8 cellular contexts compared by ENCODE assay signal in the genomic region with DNA sequence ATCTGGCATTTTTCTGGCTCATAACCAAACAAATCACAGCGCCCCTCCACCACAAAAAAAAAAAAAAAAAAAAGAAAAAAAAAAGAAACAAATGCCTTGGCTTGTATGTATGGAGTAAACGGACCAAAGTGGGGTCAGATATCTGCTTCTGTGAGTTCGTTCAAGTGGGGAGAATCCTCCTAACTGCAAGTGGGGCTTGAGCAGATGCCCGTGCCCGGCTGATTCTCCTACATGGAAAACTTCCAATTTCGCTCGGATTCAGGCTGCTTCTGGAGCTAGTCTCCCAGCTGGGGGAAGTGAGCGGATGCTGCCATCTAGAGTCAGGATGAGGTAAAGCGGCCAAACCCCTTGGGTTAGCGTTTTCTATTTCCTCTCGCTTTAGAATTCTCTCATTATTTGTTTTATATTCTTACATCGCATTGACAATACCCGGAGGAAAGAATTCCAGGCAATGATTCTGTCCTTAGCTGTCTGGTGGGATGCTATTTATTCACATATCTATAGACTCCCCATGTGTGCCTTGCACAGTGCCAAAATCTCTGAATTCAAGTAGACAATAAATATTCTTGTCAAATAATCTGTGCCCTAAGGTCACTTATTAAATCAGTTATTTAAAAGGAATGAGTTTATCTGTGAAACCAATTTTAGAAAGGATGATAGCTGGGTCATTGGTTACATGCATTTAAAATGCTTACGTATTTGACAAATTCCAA.
DNase-seq lines count a peak whose midpoint lies in the region; ATAC-seq and TF ChIP-seq lines count a peak whose summit lies in the region.

No MANE protein-coding gene starts in this region.

- no peaks in the 10 kb centered on the region for H3K27me3 ChIP-seq in HAP-1 (ENCODE audit: low read depth)
- no peaks in the 10 kb centered on the region; the same call in 1 of the 2 replicates for H3K27me3 ChIP-seq in MM.1S (replicated peaks; ENCODE audit: insufficient read depth, low read length)
- H3K27me3 ChIP-seq in prostate gland (replicated peaks; ENCODE audit: insufficient read depth) = no peaks in the 10 kb centered on the region
- no peaks in the 10 kb centered on the region for H3K27me3 ChIP-seq in aorta (ENCODE audit: control insufficient read depth in 1 of 2, insufficient read depth in 2 of 2, low read length in 1 of 2)

- 7% methylated on average over 14 of the region's 14 CpGs for WGBS in prostate gland
- 7% methylated on average over 14 of the region's 14 CpGs for WGBS in aorta, 2 donors

- H3K9me2 ChIP-seq in MM.1S (replicated peaks; ENCODE audit: insufficient read depth, low read length) = no peaks in the 10 kb centered on the region

- H3K9ac ChIP-seq in MM.1S (ENCODE audit: low read length) = peak overlapping the region; percentile 40; the same call in 1 of the 2 replicates

- in situ Hi-C loops in HAP-1 (cut with MboI; ENCODE audit: low sequenced_read_pairs) = no loop called here

- H2AFZ ChIP-seq in MM.1S (ENCODE audit: low read length) = peak overlapping the region; percentile 75

- ATAC-seq in SK-N-SH treated with all-trans-retinoic acid at 6 μM for 48 hours (peak; percentile 91), left cardiac atrium (peak; percentile 82 to 87), aorta (ENCODE audit: low FRiP score) (peak; percentile 88)

- H3K4me3 ChIP-seq in HAP-1 (no peak overlapping the region), MM.1S (ENCODE audit: low read length) (peak overlapping the region; percentile 67), prostate gland (no peak overlapping the region), aorta (ENCODE audit: low read length in 2 of 2) (peak overlapping the region; percentile 18 to 67)

- TF ChIP-seq CTCF in MM.1S (IDR thresholded peaks at IDR 0.05; ENCODE audit: low read length) (peak; percentile 81), prostate gland (IDR thresholded peaks at IDR 0.05) (peak; percentile 73 to 91 (median 83))

- intact Hi-C loops in left cardiac atrium (cut with DNase I) = loop anchor here (5.0 to 10.0 kb wide), 2 partner anchors 475 to 478 kb away; no protein-coding TSS in a partner anchor
- intact Hi-C loops in prostate gland (cut with DNase I) = loop anchor here (5.0 kb wide), 2 partner anchors 40 to 475 kb away; no protein-coding TSS in a partner anchor
- intact Hi-C loops in aorta (cut with DNase I) = loop anchor here (5.0 kb wide), 2 partner anchors 40 to 475 kb away; no protein-coding TSS in a partner anchor

- DNase-seq in GDM1 (lab: John Stamatoyannopoulos, UW) = peak; percentile 19
- DNase-seq in HAP-1 (ENCODE audit: low spot score in 2 of 2) = peak; percentile 63 to 78
- peak; percentile 64 for DNase-seq in MM.1S
- DNase-seq in activated naive CD8-positive, alpha-beta T cell treated with anti-CD3 and anti-CD28 coated beads, Interleukin-2, amount 50 U/mL, for 16 hours (ENCODE audit: low read depth, low spot score) = peak; percentile 21
- peak; percentile 71 for DNase-seq in left cardiac atrium
- DNase-seq in prostate gland (ENCODE audit: low spot score) = peak; percentile 79
- peak; percentile 79 to 88 for DNase-seq in aorta

- TF ChIP-seq POLR2A in prostate gland (IDR thresholded peaks at IDR 0.05) = no peak

- H3F3A ChIP-seq in MM.1S (ENCODE audit: insufficient read depth, low read length) = no peaks in the 10 kb centered on the region

- H3K27ac ChIP-seq in MM.1S (ENCODE audit: low read length) = no peak overlapping the region
- no peak overlapping the region for H3K27ac ChIP-seq in prostate gland
- H3K27ac ChIP-seq in aorta (ENCODE audit: low read depth in 1 of 2, low read length in 2 of 2) = no peak overlapping the region

- no peaks in the 10 kb centered on the region for H4K20me1 ChIP-seq in MM.1S (ENCODE audit: insufficient read depth, low read length)

- H3K4me1 ChIP-seq in HAP-1 (no peaks in the 10 kb centered on the region), MM.1S (ENCODE audit: low read length) (no peaks in the 10 kb centered on the region), prostate gland (replicated peaks) (no peaks in the 10 kb centered on the region), aorta (ENCODE audit: control insufficient read depth in 1 of 2, insufficient read depth in 2 of 2, low read length in 2 of 2) (no peaks in the 10 kb centered on the region)

- H3K9me3 ChIP-seq in HAP-1 (no peaks in the 10 kb centered on the region), MM.1S (replicated peaks; ENCODE audit: insufficient read depth, low read length) (no peaks in the 10 kb centered on the region), prostate gland (no peaks in the 10 kb centered on the region), aorta (ENCODE audit: control insufficient read depth, low read length) (no peaks in the 10 kb centered on the region)

- no peaks in the 10 kb centered on the region for H3K36me3 ChIP-seq in HAP-1 (replicated peaks)
- H3K36me3 ChIP-seq in MM.1S (replicated peaks; ENCODE audit: insufficient read depth, low read length) = no peaks in the 10 kb centered on the region
- no peaks in the 10 kb centered on the region for H3K36me3 ChIP-seq in prostate gland
- no peaks in the 10 kb centered on the region for H3K36me3 ChIP-seq in aorta (ENCODE audit: control insufficient read depth in 1 of 2, insufficient read depth in 2 of 2, low read length in 1 of 2)

- peak overlapping the region; percentile 65 for H3K4me2 ChIP-seq in MM.1S (ENCODE audit: low read depth, low read length)

- no peaks in the 10 kb centered on the region for H3K79me2 ChIP-seq in MM.1S (ENCODE audit: low read length)

TF ChIP-seq in SK-N-SH treated with all-trans-retinoic acid at 6 μM for 48 hours, 23 proteins besides CTCF, POLR2A, EP300 and RAD21:
- no peak for TF ChIP-seq SNAI2 (CRISPR knock-in tag; IDR thresholded peaks at IDR 0.05)
- TF ChIP-seq ZFP3 (CRISPR knock-in tag; IDR thresholded peaks at IDR 0.05) = no peak
- TF ChIP-seq, protein P1, sequence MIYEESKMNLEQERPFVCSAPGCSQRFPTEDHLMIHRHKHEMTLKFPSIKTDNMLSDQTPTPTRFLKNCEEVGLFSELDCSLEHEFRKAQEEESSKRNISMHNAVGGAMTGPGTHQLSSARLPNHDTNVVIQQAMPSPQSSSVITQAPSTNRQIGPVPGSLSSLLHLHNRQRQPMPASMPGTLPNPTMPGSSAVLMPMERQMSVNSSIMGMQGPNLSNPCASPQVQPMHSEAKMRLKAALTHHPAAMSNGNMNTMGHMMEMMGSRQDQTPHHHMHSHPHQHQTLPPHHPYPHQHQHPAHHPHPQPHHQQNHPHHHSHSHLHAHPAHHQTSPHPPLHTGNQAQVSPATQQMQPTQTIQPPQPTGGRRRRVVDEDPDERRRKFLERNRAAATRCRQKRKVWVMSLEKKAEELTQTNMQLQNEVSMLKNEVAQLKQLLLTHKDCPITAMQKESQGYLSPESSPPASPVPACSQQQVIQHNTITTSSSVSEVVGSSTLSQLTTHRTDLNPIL (CRISPR knock-in tag; IDR thresholded peaks at IDR 0.05; ENCODE audit: low read depth) = no peak
- TF ChIP-seq ISL1 (CRISPR knock-in tag; IDR thresholded peaks at IDR 0.05) = no peak
- TF ChIP-seq, protein P2, sequence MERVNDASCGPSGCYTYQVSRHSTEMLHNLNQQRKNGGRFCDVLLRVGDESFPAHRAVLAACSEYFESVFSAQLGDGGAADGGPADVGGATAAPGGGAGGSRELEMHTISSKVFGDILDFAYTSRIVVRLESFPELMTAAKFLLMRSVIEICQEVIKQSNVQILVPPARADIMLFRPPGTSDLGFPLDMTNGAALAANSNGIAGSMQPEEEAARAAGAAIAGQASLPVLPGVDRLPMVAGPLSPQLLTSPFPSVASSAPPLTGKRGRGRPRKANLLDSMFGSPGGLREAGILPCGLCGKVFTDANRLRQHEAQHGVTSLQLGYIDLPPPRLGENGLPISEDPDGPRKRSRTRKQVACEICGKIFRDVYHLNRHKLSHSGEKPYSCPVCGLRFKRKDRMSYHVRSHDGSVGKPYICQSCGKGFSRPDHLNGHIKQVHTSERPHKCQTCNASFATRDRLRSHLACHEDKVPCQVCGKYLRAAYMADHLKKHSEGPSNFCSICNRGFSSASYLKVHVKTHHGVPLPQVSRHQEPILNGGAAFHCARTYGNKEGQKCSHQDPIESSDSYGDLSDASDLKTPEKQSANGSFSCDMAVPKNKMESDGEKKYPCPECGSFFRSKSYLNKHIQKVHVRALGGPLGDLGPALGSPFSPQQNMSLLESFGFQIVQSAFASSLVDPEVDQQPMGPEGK (CRISPR knock-in tag; IDR thresholded peaks at IDR 0.05; ENCODE audit: borderline replicate concordance) = no peak
- no peak for TF ChIP-seq RARB (CRISPR knock-in tag; IDR thresholded peaks at IDR 0.05)
- TF ChIP-seq, protein P3, sequence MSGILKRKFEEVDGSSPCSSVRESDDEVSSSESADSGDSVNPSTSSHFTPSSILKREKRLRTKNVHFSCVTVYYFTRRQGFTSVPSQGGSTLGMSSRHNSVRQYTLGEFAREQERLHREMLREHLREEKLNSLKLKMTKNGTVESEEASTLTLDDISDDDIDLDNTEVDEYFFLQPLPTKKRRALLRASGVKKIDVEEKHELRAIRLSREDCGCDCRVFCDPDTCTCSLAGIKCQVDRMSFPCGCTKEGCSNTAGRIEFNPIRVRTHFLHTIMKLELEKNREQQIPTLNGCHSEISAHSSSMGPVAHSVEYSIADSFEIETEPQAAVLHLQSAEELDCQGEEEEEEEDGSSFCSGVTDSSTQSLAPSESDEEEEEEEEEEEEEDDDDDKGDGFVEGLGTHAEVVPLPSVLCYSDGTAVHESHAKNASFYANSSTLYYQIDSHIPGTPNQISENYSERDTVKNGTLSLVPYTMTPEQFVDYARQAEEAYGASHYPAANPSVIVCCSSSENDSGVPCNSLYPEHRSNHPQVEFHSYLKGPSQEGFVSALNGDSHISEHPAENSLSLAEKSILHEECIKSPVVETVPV (CRISPR knock-in tag; IDR thresholded peaks at IDR 0.05) = no peak
- TF ChIP-seq TOX (CRISPR knock-in tag; IDR thresholded peaks at IDR 0.05; ENCODE audit: borderline replicate concordance) = no peak
- TF ChIP-seq OSR1 (CRISPR knock-in tag; IDR thresholded peaks at IDR 0.05) = no peak
- TF ChIP-seq CSDC2 (CRISPR knock-in tag; IDR thresholded peaks at IDR 0.05) = no peak
- TF ChIP-seq ZNF70 (CRISPR knock-in tag; IDR thresholded peaks at IDR 0.05) = no peak
- no peak for TF ChIP-seq POU6F1 (CRISPR knock-in tag; IDR thresholded peaks at IDR 0.05; ENCODE audit: borderline replicate concordance, low read depth)
TF ChIP-seq in SK-N-SH treated with all-trans-retinoic acid at 6 μM for 48 hours: peak in this region for 0.

Comparison
In these comparisons a context has a peak if more than half of its experiments do, and no peak if none do; other contexts are left out.
1. DNase-seq: peak in every context shown above with its lines; median percentile 84 in aorta; 79 in prostate gland; 71 in left cardiac atrium; 70 in HAP-1; 64 in MM.1S; 21 in activated naive CD8-positive, alpha-beta T cell treated with anti-CD3 and anti-CD28 coated beads, Interleukin-2, amount 50 U/mL, for 16 hours; 19 in GDM1.
2. H3K4me3 ChIP-seq: peak in MM.1S (single experiment) and aorta (2 of 2); none in HAP-1 (single experiment) and prostate gland (0 of 2).
3. Peak in every context shown above with its lines, with median percentiles within 50 percentile points of each other: ATAC-seq.